26 cellular contexts compared by ENCODE assay signal in genomic region chr18:2910751-2911425, GRCh38.
DNase-seq lines count a peak whose midpoint lies in the region; ATAC-seq, FAIRE-seq and TF ChIP-seq lines count a peak whose summit lies in the region.
"Had no signal": no experiment of that assay in that cellular context is flagged by ENCODE, and none has a peak within 500 bp of the region (broad histone marks: within the 10 kb centered on the region; RNA-seq: fewer than 3 reads in every experiment).

No MANE protein-coding gene starts in this region.

- H3K27ac Mint-ChIP-seq in activated CD8-positive, alpha-beta T cell treated with anti-CD3 and anti-CD28 coated beads for 36 hours, result peak overlapping the region; percentile 38
- peak overlapping the region in 6 of 9 donors; percentile 33 to 83 (median 64) for H3K27ac Mint-ChIP-seq in naive thymus-derived CD4-positive, alpha-beta T cell
- H3K27ac Mint-ChIP-seq: brain, endodermal cell had no signal

- no peak overlapping the region for H2AFZ ChIP-seq in HepG2 (ENCODE audit: low read length)

- H3K4me1 Mint-ChIP-seq in activated CD8-positive, alpha-beta T cell treated with anti-CD3 and anti-CD28 coated beads for 36 hours (ENCODE audit: low read depth), result peaks cover 21% of the 10 kb centered on the region
- peaks cover 0 to 27% (median 19%) of the 10 kb centered on the region in 7 donors for H3K4me1 Mint-ChIP-seq in naive thymus-derived CD4-positive, alpha-beta T cell

- H3K4me1 ChIP-seq in HepG2 (ENCODE audit: insufficient read depth, low read length) (peaks cover 18% of the 10 kb centered on the region), right lobe of liver (no peaks in the 10 kb centered on the region), tibial artery (peaks cover 0 to 18% (median 11%) of the 10 kb centered on the region in 4 donors)
- H3K4me1 ChIP-seq in naive thymus-derived CD4-positive, alpha-beta T cell (ENCODE audit: control insufficient read depth in 2 of 2, insufficient read depth in 2 of 2, low read length in 2 of 2), result peaks cover 7 to 9% of the 10 kb centered on the region in 2 donors
- H3K4me1 ChIP-seq: colonic mucosa had no signal

- no peak overlapping the region for H3K4me3 Mint-ChIP-seq in activated CD8-positive, alpha-beta T cell treated with anti-CD3 and anti-CD28 coated beads for 36 hours
- peak overlapping the region in 1 of 10 donors; percentile 36 for H3K4me3 Mint-ChIP-seq in naive thymus-derived CD4-positive, alpha-beta T cell
- H3K4me3 Mint-ChIP-seq: brain, endodermal cell, immature natural killer cell had no signal

- no peaks in the 10 kb centered on the region for H3K9me3 Mint-ChIP-seq in activated CD8-positive, alpha-beta T cell treated with anti-CD3 and anti-CD28 coated beads for 36 hours
- no peaks in the 10 kb centered on the region for H3K9me3 Mint-ChIP-seq in naive thymus-derived CD4-positive, alpha-beta T cell
- H3K9me3 Mint-ChIP-seq: CD4-positive, CD25-positive, alpha-beta regulatory T cell; endodermal cell; immature natural killer cell had no signal

- H3K4me3 ChIP-seq in HepG2 (replicated peaks in 1 of 3; ENCODE audit: insufficient read depth in 1 of 3, low read depth in 2 of 3, low read length in 3 of 3) (no peak overlapping the region), right lobe of liver (no peak overlapping the region), tibial artery (no peak overlapping the region)
- H3K4me3 ChIP-seq in naive thymus-derived CD4-positive, alpha-beta T cell (ENCODE audit: low read length), result no peak overlapping the region
- H3K4me3 ChIP-seq: colonic mucosa, gastroesophageal sphincter, spleen had no signal

- H3K27me3 ChIP-seq in HepG2 (ENCODE audit: control insufficient read depth in 1 of 2, insufficient read depth in 2 of 2, low read length in 2 of 2) (no peaks in the 10 kb centered on the region), right lobe of liver (peaks cover 0 to 5% of the 10 kb centered on the region in 2 donors), tibial artery (peaks cover 0 to 10% of the 10 kb centered on the region in 2 donors)
- H3K27me3 ChIP-seq in naive thymus-derived CD4-positive, alpha-beta T cell (ENCODE audit: control insufficient read depth in 2 of 2, insufficient read depth in 2 of 2, low read length in 2 of 2), result no peaks in the 10 kb centered on the region
- H3K27me3 ChIP-seq: colonic mucosa, spleen had no signal

- H3K9ac ChIP-seq in HepG2 (ENCODE audit: insufficient read depth, low read depth, low read length), result no peak overlapping the region

- POLR2A ChIA-PET in HepG2 (lab: Yijun Ruan, JAX), result interaction anchor here (0.7 kb wide), 1 partner anchor 61 kb away, joined by 3 read pairs; no protein-coding TSS in a partner anchor
- POLR2A ChIA-PET in activated CD8-positive, alpha-beta T cell treated with anti-CD3 and anti-CD28 coated beads for 36 hours (lab: Charles Lee), result interaction anchor here (0.6 to 2.3 kb wide), 4 partner anchors 9 to 66 kb away, joined by 3 to 8 read pairs (median 4); no protein-coding TSS in a partner anchor
- POLR2A ChIA-PET in naive thymus-derived CD4-positive, alpha-beta T cell (lab: Charles Lee), result no interaction called here

- TF ChIP-seq POLR2A in HepG2 (IDR thresholded peaks at IDR 0.05; ENCODE audit: insufficient read depth in 1 of 2, low read depth in 2 of 2, low read length in 2 of 2) (no peak), right lobe of liver (IDR thresholded peaks at IDR 0.05) (no peak)

- peaks cover 49% of the 10 kb centered on the region for H3K36me3 Mint-ChIP-seq in activated CD8-positive, alpha-beta T cell treated with anti-CD3 and anti-CD28 coated beads for 36 hours (ENCODE audit: low read depth)
- peaks cover 0 to 23% (median 0%) of the 10 kb centered on the region in 5 donors for H3K36me3 Mint-ChIP-seq in naive thymus-derived CD4-positive, alpha-beta T cell
- H3K36me3 Mint-ChIP-seq: CD4-positive, CD25-positive, alpha-beta regulatory T cell had no signal

- intact Hi-C loops in HepG2 (cut with micrococcal nuclease; ENCODE audit: unreplicated experiment) (no loop called here), right lobe of liver (cut with DNase I) (no loop called here), tibial artery (cut with DNase I; ENCODE audit: low total_unique reads) (no loop called here)
- intact Hi-C loops in activated CD8-positive, alpha-beta T cell treated with anti-CD3 and anti-CD28 coated beads for 36 hours (cut with micrococcal nuclease), result no loop called here
- intact Hi-C loops in naive thymus-derived CD4-positive, alpha-beta T cell (cut with micrococcal nuclease), result no loop called here

- ATAC-seq in HepG2 (no peak), right lobe of liver (no peak)
- no peak for ATAC-seq in activated CD8-positive, alpha-beta T cell treated with anti-CD3 and anti-CD28 coated beads for 36 hours
- no peak for ATAC-seq in naive thymus-derived CD4-positive, alpha-beta T cell
- ATAC-seq: gastroesophageal sphincter, left lobe of liver had no signal

- TF ChIP-seq EP300 in HepG2 (IDR thresholded peaks at IDR 0.05; ENCODE audit: low read depth in 2 of 2, low read length in 2 of 2) (no peak), HepG2 (CRISPR knock-in tag; IDR thresholded peaks at IDR 0.05; ENCODE audit: borderline replicate concordance) (no peak)

- no peak for DNase-seq in HepG2 (ENCODE audit: low spot score)
- DNase-seq in right lobe of liver, result no peak
- DNase-seq in activated CD8-positive, alpha-beta T cell treated with anti-CD3 and anti-CD28 coated beads for 36 hours, result no peak
- DNase-seq in naive thymus-derived CD4-positive, alpha-beta T cell, result no peak
- DNase-seq in foreskin melanocyte, result no peak
- no peak for DNase-seq in NCI-H1048 (lab: John Stamatoyannopoulos, UW)
- no peak for DNase-seq in tibial artery
- DNase-seq: activated CD4-positive, alpha-beta T cell treated with anti-CD3 and anti-CD28 coated beads, Interleukin-2, amount 50 U/mL, for 1 hour; CD4-positive, CD25-positive, alpha-beta regulatory T cell; colonic mucosa; endodermal cell; hippocampal formation; immature natural killer cell; KBM-7; mesendoderm; MM.1S; NCI-H1436 treated with DMSO at 0.1 percent for 48 hours; NCI-H2107; OCI-M1; spleen; stimulated activated CD4-positive, alpha-beta T cell treated with anti-CD3 and anti-CD28 coated beads, Interleukin-2, amount 100 ng/mL, for 48 hours; stimulated activated naive CD4-positive, alpha-beta T cell; T-helper 9 cell had no signal

- CTCF ChIA-PET in HepG2 (lab: Yijun Ruan, JAX; ENCODE audit: low intra/inter-chr PET ratio, low total read pairs), result no interaction called here
- CTCF ChIA-PET in activated CD8-positive, alpha-beta T cell treated with anti-CD3 and anti-CD28 coated beads for 36 hours (lab: Charles Lee), result interaction anchor here (1.2 kb wide), 1 partner anchor 145 kb away, joined by 3 read pairs; no protein-coding TSS in a partner anchor
- CTCF ChIA-PET in naive thymus-derived CD4-positive, alpha-beta T cell (lab: Charles Lee), result no interaction called here

- no peak for TF ChIP-seq RAD21 in HepG2 (CRISPR knock-in tag; IDR thresholded peaks at IDR 0.05)

- H3K9me3 ChIP-seq in HepG2 (ENCODE audit: low read length), result no peaks in the 10 kb centered on the region
- H3K9me3 ChIP-seq in right lobe of liver, result no peaks in the 10 kb centered on the region
- H3K9me3 ChIP-seq in naive thymus-derived CD4-positive, alpha-beta T cell (ENCODE audit: control insufficient read depth in 2 of 3, low read length in 3 of 3), result no peaks in the 10 kb centered on the region
- no peaks in the 10 kb centered on the region for H3K9me3 ChIP-seq in tibial artery
- H3K9me3 ChIP-seq: colonic mucosa, gastroesophageal sphincter, spleen had no signal

- TF ChIP-seq CTCF in HepG2 (CRISPR knock-in tag; IDR thresholded peaks at IDR 0.05), result no peak
- no peak for TF ChIP-seq CTCF in right lobe of liver (IDR thresholded peaks at IDR 0.05)
- TF ChIP-seq CTCF in activated CD8-positive, alpha-beta T cell treated with anti-CD3 and anti-CD28 coated beads for 36 hours (IDR thresholded peaks at IDR 0.05), result no peak
- TF ChIP-seq CTCF in tibial artery (IDR thresholded peaks at IDR 0.05), result no peak

- H3K27ac ChIP-seq in HepG2 (ENCODE audit: extremely low read length, insufficient read depth, low read length) (no peak overlapping the region), right lobe of liver (no peak overlapping the region), tibial artery (no peak overlapping the region)
- no peak overlapping the region for H3K27ac ChIP-seq in naive thymus-derived CD4-positive, alpha-beta T cell (ENCODE audit: low read depth, low read length)
- H3K27ac ChIP-seq: colonic mucosa, gastroesophageal sphincter, spleen had no signal

- BruUV-seq in HepG2 (replicated peaks; lab: Mats Ljungman, UMichigan), result no TSS peak

- 96% methylated on average over 13 of the region's 13 CpGs for WGBS in HepG2 (ENCODE audit: low lambda C conversion rate)
- 90% methylated on average over 9 of the region's 13 CpGs for WGBS in right lobe of liver (ENCODE audit: insufficient coverage, low coverage, low lambda C conversion rate, missing lambda C conversion rate)

- peaks cover 10% of the 10 kb centered on the region for H4K20me1 ChIP-seq in HepG2 (ENCODE audit: insufficient read depth, low read length)

- in situ Hi-C loops in HepG2 (cut with HindIII; ENCODE audit: extremely low pct_ligation_motif_present, low pct_unique_long_range_greater_than_20kb), result no loop called here

- H3K79me2 ChIP-seq in HepG2 (ENCODE audit: insufficient read depth, low read length), result peaks cover 8% of the 10 kb centered on the region

- H3K36me3 ChIP-seq in HepG2 (replicated peaks in 1 of 2; ENCODE audit: control insufficient read depth in 1 of 2, insufficient read depth in 2 of 2, low read length in 2 of 2), result peaks cover 31 to 59% of the 10 kb centered on the region in 2 experiments
- H3K36me3 ChIP-seq in right lobe of liver, result peaks cover 0 to 31% (median 12%) of the 10 kb centered on the region in 4 donors
- peaks cover 0 to 50% (median 0%) of the 10 kb centered on the region in 3 experiments for H3K36me3 ChIP-seq in naive thymus-derived CD4-positive, alpha-beta T cell (ENCODE audit: control insufficient read depth in 2 of 3, insufficient read depth in 3 of 3, low read length in 3 of 3)
- H3K36me3 ChIP-seq in tibial artery, result peaks cover 32 to 64% (median 37%) of the 10 kb centered on the region in 3 donors
- H3K36me3 ChIP-seq: colonic mucosa had no signal

- no peaks in the 10 kb centered on the region for H3K27me3 Mint-ChIP-seq in activated CD8-positive, alpha-beta T cell treated with anti-CD3 and anti-CD28 coated beads for 36 hours
- no peaks in the 10 kb centered on the region for H3K27me3 Mint-ChIP-seq in naive thymus-derived CD4-positive, alpha-beta T cell
- H3K27me3 Mint-ChIP-seq: CD4-positive, CD25-positive, alpha-beta regulatory T cell had no signal

- H3K4me2 ChIP-seq in HepG2 (ENCODE audit: low read depth, low read length), result no peak overlapping the region

- no peak for FAIRE-seq in HepG2 (lab: Jason Lieb, UNC)

TF ChIP-seq in HepG2, 621 proteins besides CTCF, POLR2A, EP300 and RAD21:
- TF ChIP-seq PAF1 (CRISPR knock-in tag; IDR thresholded peaks at IDR 0.05), result 0 out of 2 replicates have a peak, but pooled peaks have one; percentile 3
- peak; percentile 9; the same call in 1 of the 2 replicates for TF ChIP-seq AKAP8 (CRISPR knock-in tag; IDR thresholded peaks at IDR 0.05)
- TF ChIP-seq ZNF530 (CRISPR knock-in tag; IDR thresholded peaks at IDR 0.05; ENCODE audit: low read depth), result no peak
- peak; percentile 16; the same call in 1 of the 2 replicates for TF ChIP-seq RBFOX2 (IDR thresholded peaks at IDR 0.05; ENCODE audit: low read depth, low read length)
